In the genomic region with DNA sequence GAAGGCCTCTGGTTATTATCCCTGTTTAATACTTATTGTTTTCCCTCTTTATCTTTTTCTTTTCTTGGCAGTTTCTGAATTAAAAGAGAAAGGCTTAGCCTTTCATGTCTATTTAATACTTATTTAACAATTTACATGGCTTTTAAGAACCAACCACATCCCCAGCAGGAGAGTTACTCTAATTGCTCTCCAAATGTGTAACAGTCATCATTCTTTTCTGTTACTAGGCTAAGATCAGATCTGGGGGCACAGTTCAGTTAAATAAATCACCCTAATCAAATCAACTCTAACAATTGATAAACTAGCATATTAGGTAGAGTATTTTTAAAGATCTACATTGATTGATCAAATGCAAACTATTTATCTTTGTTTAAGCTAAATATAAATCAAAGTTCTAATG, we compare ENCODE assay signal across 22 cellular contexts.
"Had no signal": no experiment of that assay in that cellular context is flagged by ENCODE, and none has a peak within 500 bp of the region (broad histone marks: within the 10 kb centered on the region; RNA-seq: fewer than 3 reads in every experiment).

No MANE protein-coding gene starts in this region.

- H3K4me1 ChIP-seq: psoas muscle, spleen, suprapubic skin, tibial nerve had no signal

- H3K4me3 ChIP-seq: ovary, psoas muscle, right atrium auricular region, spleen, suprapubic skin, tibial nerve had no signal

- H3K27ac Mint-ChIP-seq: activated CD4-positive, alpha-beta memory T cell treated with anti-CD3 and anti-CD28 coated beads for 36 hours; activated naive CD4-positive, alpha-beta T cell treated with anti-CD3 and anti-CD28 coated beads, Interleukin-2, amount 10 ng/mL, durations not matched to agents 7 days and 5 days; activated naive CD8-positive, alpha-beta T cell treated with anti-CD3 and anti-CD28 coated beads, Interleukin-2, amount 10 ng/mL, durations not matched to agents 7 days and 5 days; activated T-helper 1 cell treated with anti-CD3 and anti-CD28 coated beads, Interleukin-12 subunit alpha, Interleukin-12 subunit beta, Interleukin-2, Interleukin-4 antibody, amounts not matched to agents 30 ng/mL and 10 ng/mL and 1 ng/mL, durations not matched to agents 14 hours and 24 hours and 36 hours; endodermal cell; nephron progenitor cell had no signal

- DNase-seq: activated CD4-positive, alpha-beta memory T cell treated with anti-CD3 and anti-CD28 coated beads for 36 hours; activated CD4-positive, alpha-beta T cell treated with anti-CD3 and anti-CD28 coated beads for 48 hours; activated CD8-positive, alpha-beta memory T cell treated with anti-CD3 and anti-CD28 coated beads, Interleukin-2, amount 50 U/mL, for 4 hours; activated gamma-delta T cell; activated naive CD4-positive, alpha-beta T cell treated with anti-CD3 and anti-CD28 coated beads, Interleukin-2, amount 10 ng/mL, durations not matched to agents 7 days and 5 days; activated naive CD8-positive, alpha-beta T cell treated with anti-CD3 and anti-CD28 coated beads, Interleukin-2, amount 10 ng/mL, durations not matched to agents 7 days and 5 days; activated T-cell treated with anti-CD3 and anti-CD28 coated beads, Interleukin-2, amount 50 U/mL, for 1 hour; endodermal cell; head of caudate nucleus; left cardiac atrium; left ventricle myocardium superior; naive B cell; nephron progenitor cell; psoas muscle; spleen; stimulated activated naive CD4-positive, alpha-beta T cell had no signal

- H3K4me1 Mint-ChIP-seq: activated naive CD4-positive, alpha-beta T cell treated with anti-CD3 and anti-CD28 coated beads, Interleukin-2, amount 10 ng/mL, durations not matched to agents 7 days and 5 days; endodermal cell; naive B cell had no signal

- H3K9me3 Mint-ChIP-seq: activated naive CD4-positive, alpha-beta T cell treated with anti-CD3 and anti-CD28 coated beads, Interleukin-2, amount 10 ng/mL, durations not matched to agents 7 days and 5 days had no signal

- H3K36me3 ChIP-seq: ovary, right atrium auricular region, spleen, suprapubic skin, tibial nerve had no signal

- H3K27ac ChIP-seq: ovary, psoas muscle, right atrium auricular region, spleen, suprapubic skin, tibial nerve, VCaP had no signal

- H3K9me3 ChIP-seq: ovary, suprapubic skin, tibial nerve had no signal

- H3K36me3 Mint-ChIP-seq: activated CD4-positive, alpha-beta memory T cell treated with anti-CD3 and anti-CD28 coated beads for 36 hours; activated naive CD4-positive, alpha-beta T cell treated with anti-CD3 and anti-CD28 coated beads, Interleukin-2, amount 10 ng/mL, durations not matched to agents 7 days and 5 days; naive B cell had no signal

- H3K4me3 Mint-ChIP-seq: activated CD4-positive, alpha-beta memory T cell treated with anti-CD3 and anti-CD28 coated beads for 36 hours; activated naive CD4-positive, alpha-beta T cell treated with anti-CD3 and anti-CD28 coated beads, Interleukin-2, amount 10 ng/mL, durations not matched to agents 7 days and 5 days; activated naive CD8-positive, alpha-beta T cell treated with anti-CD3 and anti-CD28 coated beads, Interleukin-2, amount 10 ng/mL, durations not matched to agents 7 days and 5 days; activated T-helper 1 cell treated with anti-CD3 and anti-CD28 coated beads, Interleukin-12 subunit alpha, Interleukin-12 subunit beta, Interleukin-2, Interleukin-4 antibody, amounts not matched to agents 30 ng/mL and 10 ng/mL and 1 ng/mL, durations not matched to agents 14 hours and 24 hours and 36 hours; endodermal cell; naive B cell; nephron progenitor cell had no signal

- H3K27me3 ChIP-seq: ovary, right atrium auricular region, spleen, suprapubic skin, tibial nerve had no signal

- H3K27me3 Mint-ChIP-seq: activated naive CD8-positive, alpha-beta T cell treated with anti-CD3 and anti-CD28 coated beads, Interleukin-2, amount 10 ng/mL, durations not matched to agents 7 days and 5 days had no signal
